Comparison of ENCODE assay signal across 1 cellular context in the genomic region with DNA sequence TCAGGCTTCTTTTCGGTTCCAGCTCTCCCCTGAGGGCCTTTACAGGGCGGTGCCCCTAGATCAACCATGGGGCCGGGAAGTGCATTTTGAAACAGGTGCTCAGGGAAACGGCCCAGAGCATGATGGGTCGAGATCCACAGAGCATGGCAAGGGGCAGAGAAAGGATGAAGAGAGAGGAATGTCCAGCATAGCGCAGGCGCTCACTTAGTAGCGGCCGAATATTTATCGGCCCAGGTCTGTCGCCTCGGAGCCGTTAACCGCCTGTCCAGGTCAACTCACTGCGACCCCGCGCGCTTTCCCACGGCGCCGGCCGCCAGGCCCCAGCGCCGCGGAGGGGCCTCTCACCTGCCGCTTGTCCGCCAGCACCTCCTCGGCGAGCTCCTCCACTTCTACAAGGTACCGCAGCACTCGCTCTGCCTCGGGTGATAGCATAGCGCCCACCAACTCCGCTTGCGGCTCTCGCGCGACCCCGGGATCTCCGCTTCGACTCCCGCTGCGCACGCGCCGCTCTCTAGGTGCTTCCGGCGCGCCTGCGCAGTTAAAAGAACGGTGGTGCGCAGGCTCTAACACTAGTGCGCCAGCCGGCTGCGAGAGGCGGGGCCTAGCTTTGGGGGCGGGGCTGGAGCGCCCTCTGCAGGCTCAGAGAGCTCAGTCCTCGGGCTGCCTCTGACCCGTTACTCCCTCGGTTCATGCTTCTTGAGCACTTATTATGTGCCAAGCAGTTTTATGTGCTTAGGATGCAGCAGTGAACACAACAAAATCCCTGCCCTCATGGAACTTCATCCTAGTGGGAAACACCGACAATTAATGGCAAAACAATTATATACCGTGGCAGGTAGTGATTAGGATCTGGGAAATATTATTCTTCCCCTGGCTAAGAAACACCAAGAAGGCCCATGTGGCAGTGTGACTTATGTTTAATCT.
TF ChIP-seq lines count a peak whose summit lies in the region.

A gene (minus strand): TSS at position 517 of the 924 bp plus-strand sequence. CDS start 85 bp downstream, at position 432.

TF ChIP-seq in H1, 55 proteins besides CTCF, POLR2A, EP300 and RAD21:
- TF ChIP-seq, protein P1, sequence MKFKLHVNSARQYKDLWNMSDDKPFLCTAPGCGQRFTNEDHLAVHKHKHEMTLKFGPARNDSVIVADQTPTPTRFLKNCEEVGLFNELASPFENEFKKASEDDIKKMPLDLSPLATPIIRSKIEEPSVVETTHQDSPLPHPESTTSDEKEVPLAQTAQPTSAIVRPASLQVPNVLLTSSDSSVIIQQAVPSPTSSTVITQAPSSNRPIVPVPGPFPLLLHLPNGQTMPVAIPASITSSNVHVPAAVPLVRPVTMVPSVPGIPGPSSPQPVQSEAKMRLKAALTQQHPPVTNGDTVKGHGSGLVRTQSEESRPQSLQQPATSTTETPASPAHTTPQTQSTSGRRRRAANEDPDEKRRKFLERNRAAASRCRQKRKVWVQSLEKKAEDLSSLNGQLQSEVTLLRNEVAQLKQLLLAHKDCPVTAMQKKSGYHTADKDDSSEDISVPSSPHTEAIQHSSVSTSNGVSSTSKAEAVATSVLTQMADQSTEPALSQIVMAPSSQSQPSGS (IDR thresholded peaks at IDR 0.05; ENCODE audit: low read length): no peak
- peak; percentile 92 for TF ChIP-seq POLR2AphosphoS5 (IDR thresholded peaks at IDR 0.05; ENCODE audit: low read depth, low read length)
- TF ChIP-seq SP1 (IDR thresholded peaks at IDR 0.05; ENCODE audit: low read depth, low read length): peak; percentile 87
- peak; percentile 55 for TF ChIP-seq NANOG (IDR thresholded peaks at IDR 0.05; ENCODE audit: insufficient read depth, low read depth, low read length, poor library complexity, severe bottlenecking)
- TF ChIP-seq SAP30 (IDR thresholded peaks at IDR 0.05; ENCODE audit: insufficient read depth, insufficient replicate concordance, low read length): peak; percentile 36
- no peak for TF ChIP-seq RXRA (IDR thresholded peaks at IDR 0.05; ENCODE audit: insufficient read depth, low read depth, low read length)
- TF ChIP-seq FOSL1 (IDR thresholded peaks at IDR 0.05; ENCODE audit: insufficient read depth, low read depth, low read length): 0 out of 2 replicates have a peak, but pooled peaks have one; percentile 29
- peak; percentile 42; the same call in 1 of the 2 replicates for TF ChIP-seq TCF12 (IDR thresholded peaks at IDR 0.05; ENCODE audit: low read depth, low read length)
- TF ChIP-seq GABPA (IDR thresholded peaks at IDR 0.05; ENCODE audit: borderline replicate concordance, insufficient read depth, low read length): peak; percentile 60; the same call in 1 of the 2 replicates
- TF ChIP-seq BCL11A (IDR thresholded peaks at IDR 0.05; ENCODE audit: low read depth in 2 of 2, low read length in 2 of 2): no peak
- peak; percentile 9 for TF ChIP-seq SIRT6 (IDR thresholded peaks at IDR 0.05; ENCODE audit: low read length)
- TF ChIP-seq NRF1 (IDR thresholded peaks at IDR 0.05; ENCODE audit: low read depth, low read length): peak; percentile 99
- no peak for TF ChIP-seq ZNF274 (IDR thresholded peaks at IDR 0.05; ENCODE audit: borderline replicate concordance, extremely low read depth, low read length)
- peak in 1 of 2 experiments; percentile 97; a peak in 2 of 4 replicates for TF ChIP-seq HDAC2 (IDR thresholded peaks at IDR 0.05; ENCODE audit: borderline replicate concordance in 1 of 2, low read depth in 2 of 2, low read length in 2 of 2)
- TF ChIP-seq TAF1 (IDR thresholded peaks at IDR 0.05; ENCODE audit: low read depth, low read length): peak; percentile 93
- peak; percentile 74; the same call in 1 of the 2 replicates for TF ChIP-seq GTF2F1 (IDR thresholded peaks at IDR 0.05; ENCODE audit: borderline replicate concordance, low read depth, low read length)
- peak; percentile 64; the same call in 1 of the 2 replicates for TF ChIP-seq YY1 (IDR thresholded peaks at IDR 0.05; ENCODE audit: low read depth, low read length)
- TF ChIP-seq ASH2L (IDR thresholded peaks at IDR 0.05; ENCODE audit: low read length): peak; percentile 81
- TF ChIP-seq PHF8 (conservative IDR thresholded peaks at IDR 0.05; ENCODE audit: low read depth, low read length): peak; percentile 92
- TF ChIP-seq RBBP5 (IDR thresholded peaks at IDR 0.05; ENCODE audit: borderline replicate concordance, low read depth, low read length): peak; percentile 76; the same call in 1 of the 2 replicates
- no peak for TF ChIP-seq TEAD4 (IDR thresholded peaks at IDR 0.05; ENCODE audit: low read depth, low read length)
- TF ChIP-seq KDM4A (IDR thresholded peaks at IDR 0.05; ENCODE audit: low read depth, low read length, severe bottlenecking): peak; percentile 99
- peak; percentile 96; the same call in 1 of the 2 replicates for TF ChIP-seq SP4 (IDR thresholded peaks at IDR 0.05; ENCODE audit: low read length)
- TF ChIP-seq BACH1 (IDR thresholded peaks at IDR 0.05; ENCODE audit: low read length): no peak
- peak; percentile 69 for TF ChIP-seq TAF7 (optimal IDR thresholded peaks at IDR 0.05; ENCODE audit: borderline replicate concordance, low read depth, low read length)
- TF ChIP-seq RNF2 (IDR thresholded peaks at IDR 0.05; ENCODE audit: borderline replicate concordance, low read depth, low read length, missing control alignments, poor library complexity, severe bottlenecking): no peak
- TF ChIP-seq CHD2 (IDR thresholded peaks at IDR 0.05; ENCODE audit: low read length): peak; percentile 99
- TF ChIP-seq, protein P2, sequence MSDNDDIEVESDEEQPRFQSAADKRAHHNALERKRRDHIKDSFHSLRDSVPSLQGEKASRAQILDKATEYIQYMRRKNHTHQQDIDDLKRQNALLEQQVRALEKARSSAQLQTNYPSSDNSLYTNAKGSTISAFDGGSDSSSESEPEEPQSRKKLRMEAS (IDR thresholded peaks at IDR 0.05): peak; percentile 34
- TF ChIP-seq, protein P3, sequence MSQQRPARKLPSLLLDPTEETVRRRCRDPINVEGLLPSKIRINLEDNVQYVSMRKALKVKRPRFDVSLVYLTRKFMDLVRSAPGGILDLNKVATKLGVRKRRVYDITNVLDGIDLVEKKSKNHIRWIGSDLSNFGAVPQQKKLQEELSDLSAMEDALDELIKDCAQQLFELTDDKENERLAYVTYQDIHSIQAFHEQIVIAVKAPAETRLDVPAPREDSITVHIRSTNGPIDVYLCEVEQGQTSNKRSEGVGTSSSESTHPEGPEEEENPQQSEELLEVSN (IDR thresholded peaks at IDR 0.05): 0 out of 2 replicates have a peak, but pooled peaks have one; percentile 31
- TF ChIP-seq KDM1A (IDR thresholded peaks at IDR 0.05; ENCODE audit: borderline replicate concordance, low read length): peak; percentile 93; the same call in 1 of the 2 replicates
- TF ChIP-seq BRCA1 (IDR thresholded peaks at IDR 0.05; ENCODE audit: low read depth, low read length): peak; percentile 97
- peak; percentile 89 for TF ChIP-seq TBP (IDR thresholded peaks at IDR 0.05; ENCODE audit: low read depth, low read length)
- TF ChIP-seq, protein P4, sequence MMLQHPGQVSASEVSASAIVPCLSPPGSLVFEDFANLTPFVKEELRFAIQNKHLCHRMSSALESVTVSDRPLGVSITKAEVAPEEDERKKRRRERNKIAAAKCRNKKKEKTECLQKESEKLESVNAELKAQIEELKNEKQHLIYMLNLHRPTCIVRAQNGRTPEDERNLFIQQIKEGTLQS (IDR thresholded peaks at IDR 0.05; ENCODE audit: insufficient read depth, low read depth, low read length): peak; percentile 74; the same call in 1 of the 2 replicates
- TF ChIP-seq, protein P5, sequence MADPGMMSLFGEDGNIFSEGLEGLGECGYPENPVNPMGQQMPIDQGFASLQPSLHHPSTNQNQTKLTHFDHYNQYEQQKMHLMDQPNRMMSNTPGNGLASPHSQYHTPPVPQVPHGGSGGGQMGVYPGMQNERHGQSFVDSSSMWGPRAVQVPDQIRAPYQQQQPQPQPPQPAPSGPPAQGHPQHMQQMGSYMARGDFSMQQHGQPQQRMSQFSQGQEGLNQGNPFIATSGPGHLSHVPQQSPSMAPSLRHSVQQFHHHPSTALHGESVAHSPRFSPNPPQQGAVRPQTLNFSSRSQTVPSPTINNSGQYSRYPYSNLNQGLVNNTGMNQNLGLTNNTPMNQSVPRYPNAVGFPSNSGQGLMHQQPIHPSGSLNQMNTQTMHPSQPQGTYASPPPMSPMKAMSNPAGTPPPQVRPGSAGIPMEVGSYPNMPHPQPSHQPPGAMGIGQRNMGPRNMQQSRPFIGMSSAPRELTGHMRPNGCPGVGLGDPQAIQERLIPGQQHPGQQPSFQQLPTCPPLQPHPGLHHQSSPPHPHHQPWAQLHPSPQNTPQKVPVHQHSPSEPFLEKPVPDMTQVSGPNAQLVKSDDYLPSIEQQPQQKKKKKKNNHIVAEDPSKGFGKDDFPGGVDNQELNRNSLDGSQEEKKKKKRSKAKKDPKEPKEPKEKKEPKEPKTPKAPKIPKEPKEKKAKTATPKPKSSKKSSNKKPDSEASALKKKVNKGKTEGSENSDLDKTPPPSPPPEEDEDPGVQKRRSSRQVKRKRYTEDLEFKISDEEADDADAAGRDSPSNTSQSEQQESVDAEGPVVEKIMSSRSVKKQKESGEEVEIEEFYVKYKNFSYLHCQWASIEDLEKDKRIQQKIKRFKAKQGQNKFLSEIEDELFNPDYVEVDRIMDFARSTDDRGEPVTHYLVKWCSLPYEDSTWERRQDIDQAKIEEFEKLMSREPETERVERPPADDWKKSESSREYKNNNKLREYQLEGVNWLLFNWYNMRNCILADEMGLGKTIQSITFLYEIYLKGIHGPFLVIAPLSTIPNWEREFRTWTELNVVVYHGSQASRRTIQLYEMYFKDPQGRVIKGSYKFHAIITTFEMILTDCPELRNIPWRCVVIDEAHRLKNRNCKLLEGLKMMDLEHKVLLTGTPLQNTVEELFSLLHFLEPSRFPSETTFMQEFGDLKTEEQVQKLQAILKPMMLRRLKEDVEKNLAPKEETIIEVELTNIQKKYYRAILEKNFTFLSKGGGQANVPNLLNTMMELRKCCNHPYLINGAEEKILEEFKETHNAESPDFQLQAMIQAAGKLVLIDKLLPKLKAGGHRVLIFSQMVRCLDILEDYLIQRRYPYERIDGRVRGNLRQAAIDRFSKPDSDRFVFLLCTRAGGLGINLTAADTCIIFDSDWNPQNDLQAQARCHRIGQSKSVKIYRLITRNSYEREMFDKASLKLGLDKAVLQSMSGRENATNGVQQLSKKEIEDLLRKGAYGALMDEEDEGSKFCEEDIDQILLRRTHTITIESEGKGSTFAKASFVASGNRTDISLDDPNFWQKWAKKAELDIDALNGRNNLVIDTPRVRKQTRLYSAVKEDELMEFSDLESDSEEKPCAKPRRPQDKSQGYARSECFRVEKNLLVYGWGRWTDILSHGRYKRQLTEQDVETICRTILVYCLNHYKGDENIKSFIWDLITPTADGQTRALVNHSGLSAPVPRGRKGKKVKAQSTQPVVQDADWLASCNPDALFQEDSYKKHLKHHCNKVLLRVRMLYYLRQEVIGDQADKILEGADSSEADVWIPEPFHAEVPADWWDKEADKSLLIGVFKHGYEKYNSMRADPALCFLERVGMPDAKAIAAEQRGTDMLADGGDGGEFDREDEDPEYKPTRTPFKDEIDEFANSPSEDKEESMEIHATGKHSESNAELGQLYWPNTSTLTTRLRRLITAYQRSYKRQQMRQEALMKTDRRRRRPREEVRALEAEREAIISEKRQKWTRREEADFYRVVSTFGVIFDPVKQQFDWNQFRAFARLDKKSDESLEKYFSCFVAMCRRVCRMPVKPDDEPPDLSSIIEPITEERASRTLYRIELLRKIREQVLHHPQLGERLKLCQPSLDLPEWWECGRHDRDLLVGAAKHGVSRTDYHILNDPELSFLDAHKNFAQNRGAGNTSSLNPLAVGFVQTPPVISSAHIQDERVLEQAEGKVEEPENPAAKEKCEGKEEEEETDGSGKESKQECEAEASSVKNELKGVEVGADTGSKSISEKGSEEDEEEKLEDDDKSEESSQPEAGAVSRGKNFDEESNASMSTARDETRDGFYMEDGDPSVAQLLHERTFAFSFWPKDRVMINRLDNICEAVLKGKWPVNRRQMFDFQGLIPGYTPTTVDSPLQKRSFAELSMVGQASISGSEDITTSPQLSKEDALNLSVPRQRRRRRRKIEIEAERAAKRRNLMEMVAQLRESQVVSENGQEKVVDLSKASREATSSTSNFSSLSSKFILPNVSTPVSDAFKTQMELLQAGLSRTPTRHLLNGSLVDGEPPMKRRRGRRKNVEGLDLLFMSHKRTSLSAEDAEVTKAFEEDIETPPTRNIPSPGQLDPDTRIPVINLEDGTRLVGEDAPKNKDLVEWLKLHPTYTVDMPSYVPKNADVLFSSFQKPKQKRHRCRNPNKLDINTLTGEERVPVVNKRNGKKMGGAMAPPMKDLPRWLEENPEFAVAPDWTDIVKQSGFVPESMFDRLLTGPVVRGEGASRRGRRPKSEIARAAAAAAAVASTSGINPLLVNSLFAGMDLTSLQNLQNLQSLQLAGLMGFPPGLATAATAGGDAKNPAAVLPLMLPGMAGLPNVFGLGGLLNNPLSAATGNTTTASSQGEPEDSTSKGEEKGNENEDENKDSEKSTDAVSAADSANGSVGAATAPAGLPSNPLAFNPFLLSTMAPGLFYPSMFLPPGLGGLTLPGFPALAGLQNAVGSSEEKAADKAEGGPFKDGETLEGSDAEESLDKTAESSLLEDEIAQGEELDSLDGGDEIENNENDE (IDR thresholded peaks at IDR 0.05; ENCODE audit: insufficient replicate concordance, low read length): no peak
- TF ChIP-seq SIX5 (IDR thresholded peaks at IDR 0.05; ENCODE audit: low read depth, low read length): no peak
- no peak for TF ChIP-seq HDAC6 (IDR thresholded peaks at IDR 0.05; ENCODE audit: low read depth, low read length)
- TF ChIP-seq SIN3A (conservative IDR thresholded peaks at IDR 0.05 in 1 of 2, IDR thresholded peaks at IDR 0.05 in 1 of 2; ENCODE audit: low read depth in 1 of 2, low read length in 2 of 2): peak; percentile 72 to 74; a peak in 2 of 4 replicates
